22 cellular contexts compared by ENCODE assay signal in the genomic region with DNA sequence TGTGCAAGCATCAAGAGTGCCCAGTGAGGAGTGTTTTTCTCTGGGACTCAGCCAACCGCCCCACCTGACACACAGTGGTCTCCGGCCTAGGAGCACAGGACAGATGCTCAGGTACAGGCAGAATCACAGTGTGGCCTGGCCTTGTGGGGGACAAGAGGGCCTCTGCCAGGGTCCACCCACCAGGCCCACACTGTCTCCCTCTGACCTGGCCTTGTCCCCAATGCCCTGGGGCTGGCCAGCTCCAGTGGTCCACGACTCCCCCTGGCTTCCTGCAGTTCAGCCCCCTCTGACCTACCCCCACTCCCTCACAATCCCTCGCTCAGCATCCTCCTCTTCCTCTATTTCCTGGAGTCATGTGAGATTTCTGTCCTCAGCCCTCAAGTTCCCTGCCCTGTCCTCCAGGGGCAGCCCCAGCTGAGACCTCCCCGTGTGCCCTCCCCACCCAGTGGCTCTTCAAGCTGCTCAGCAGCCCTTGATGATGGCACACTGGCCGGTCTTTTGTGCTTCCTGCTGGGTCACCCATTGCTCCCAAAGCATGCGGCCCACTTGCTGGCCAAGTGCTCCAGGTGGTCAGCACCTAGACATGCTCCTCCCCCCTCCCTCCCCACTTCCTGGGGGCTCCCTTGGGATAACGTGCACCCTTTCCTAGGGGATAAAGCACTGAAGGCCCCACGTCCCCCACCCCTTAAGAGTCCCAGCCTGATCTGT. TPM values are rescaled to one million over a fixed set of nuclear protein-coding genes. Genes with fewer than 3 reads are reported as not detected.
DNase-seq lines count a peak whose midpoint lies in the region; ATAC-seq and TF ChIP-seq lines count a peak whose summit lies in the region.
"Had no signal": no experiment of that assay in that cellular context is flagged by ENCODE, and none has a peak within 500 bp of the region (broad histone marks: within the 10 kb centered on the region; RNA-seq: fewer than 3 reads in every experiment).

No MANE protein-coding gene starts in this region.

- H3K4me1 ChIP-seq in naive thymus-derived CD4-positive, alpha-beta T cell (ENCODE audit: control insufficient read depth in 2 of 2, insufficient read depth in 2 of 2, low read length in 2 of 2): no peaks in the 10 kb centered on the region
- no peaks in the 10 kb centered on the region for H3K4me1 ChIP-seq in H9 (ENCODE audit: insufficient read depth, low read length)
- H3K4me1 ChIP-seq: BLaER1 had no signal

- H3K18ac ChIP-seq in H9 (ENCODE audit: insufficient read length, low read depth, low read length): no peak overlapping the region

- H2BK20ac ChIP-seq in H9 (ENCODE audit: low read depth, low read length, poor library complexity, severe bottlenecking): no peak overlapping the region

- no peak overlapping the region for H2BK15ac ChIP-seq in H9 (ENCODE audit: low read depth, low read length)

- no peak overlapping the region for H3K9ac ChIP-seq in H9 (ENCODE audit: extremely low read depth, insufficient read length, low read length)
- H3K9ac ChIP-seq: BLaER1 had no signal

- CTCF ChIA-PET in naive thymus-derived CD4-positive, alpha-beta T cell (lab: Charles Lee): interaction anchor here (1.0 kb wide), 1 partner anchor 12 kb away, joined by 3 read pairs; a partner anchor contains a TSS

- no peak overlapping the region for H3K4me3 ChIP-seq in naive thymus-derived CD4-positive, alpha-beta T cell (ENCODE audit: low read length)
- H3K4me3 ChIP-seq: BLaER1, MG63 had no signal

- no peak overlapping the region for H3K27ac ChIP-seq in naive thymus-derived CD4-positive, alpha-beta T cell (ENCODE audit: low read depth, low read length)
- no peak overlapping the region for H3K27ac ChIP-seq in H9 (ENCODE audit: insufficient read length, low read depth, low read length)
- H3K27ac ChIP-seq: BLaER1 had no signal

- no peak overlapping the region for H2BK12ac ChIP-seq in H9 (ENCODE audit: insufficient read length, low read depth, low read length)

- H3K23me2 ChIP-seq in H9 (ENCODE audit: insufficient read length, low read depth, low read length, poor library complexity, severe bottlenecking): no peaks in the 10 kb centered on the region

- no peak overlapping the region for H3K4me3 Mint-ChIP-seq in stimulated activated naive CD8-positive, alpha-beta T cell treated with anti-CD3 and anti-CD28 coated beads, Interleukin-15, amount 100 ng/mL, for 72 hours
- no peak overlapping the region for H3K4me3 Mint-ChIP-seq in naive thymus-derived CD4-positive, alpha-beta T cell
- no peak overlapping the region for H3K4me3 Mint-ChIP-seq in stimulated activated naive B cell treated with anti-CD40 and anti-IgM and Interleukin-4, amounts not matched to agents 10 μg/mL and 1 μg/mL and 100 μg/mL, for 72 hours
- H3K4me3 Mint-ChIP-seq in activated T-helper 17 cell treated with anti-CD3 and anti-CD28 coated beads, Interleukin-2, amount 50 U/mL, for 72 hours: no peak overlapping the region
- H3K4me3 Mint-ChIP-seq in H9: no peak overlapping the region
- H3K4me3 Mint-ChIP-seq: CD4-positive, CD25-positive, alpha-beta regulatory T cell had no signal

- POLR2A ChIA-PET in naive thymus-derived CD4-positive, alpha-beta T cell (lab: Charles Lee): interaction anchor here (0.5 kb wide), 1 partner anchor 128 kb away, joined by 5 read pairs; no protein-coding TSS in a partner anchor

- no peak for TF ChIP-seq CTCF in H9 (conservative IDR thresholded peaks at IDR 0.05)

- H3K36me3 ChIP-seq in naive thymus-derived CD4-positive, alpha-beta T cell (ENCODE audit: control insufficient read depth in 2 of 3, insufficient read depth in 3 of 3, low read length in 3 of 3): peaks cover 0 to 65% (median 3%) of the 10 kb centered on the region in 3 experiments

- H4K8ac ChIP-seq in H9 (replicated peaks; ENCODE audit: insufficient read length, low read depth, low read length): no peak overlapping the region

- peaks cover 6% of the 10 kb centered on the region for H3K4me1 Mint-ChIP-seq in stimulated activated naive CD8-positive, alpha-beta T cell treated with anti-CD3 and anti-CD28 coated beads, Interleukin-15, amount 100 ng/mL, for 72 hours
- peaks cover 0 to 10% (median 3%) of the 10 kb centered on the region in 7 donors for H3K4me1 Mint-ChIP-seq in naive thymus-derived CD4-positive, alpha-beta T cell
- peaks cover 5 to 14% of the 10 kb centered on the region in 2 donors for H3K4me1 Mint-ChIP-seq in stimulated activated naive B cell treated with anti-CD40 and anti-IgM and Interleukin-4, amounts not matched to agents 10 μg/mL and 1 μg/mL and 100 μg/mL, for 72 hours
- H3K4me1 Mint-ChIP-seq in activated T-helper 17 cell treated with anti-CD3 and anti-CD28 coated beads, Interleukin-2, amount 50 U/mL, for 72 hours: peaks cover under 1% of the 10 kb centered on the region
- no peaks in the 10 kb centered on the region; a peak in 1 of 4 replicates for H3K4me1 Mint-ChIP-seq in H9
- H3K4me1 Mint-ChIP-seq: CD4-positive, CD25-positive, alpha-beta regulatory T cell had no signal

- no peak overlapping the region for H3T11ph ChIP-seq in H9 (ENCODE audit: low read length)

- no peak for DNase-seq in stimulated activated naive CD8-positive, alpha-beta T cell treated with anti-CD3 and anti-CD28 coated beads, Interleukin-15, amount 100 ng/mL, for 72 hours
- DNase-seq in stimulated activated naive CD8-positive, alpha-beta T cell treated with anti-CD3 and anti-CD28 coated beads, Interleukin-15, Interleukin-2, amounts not matched to agents 100 U/mL and 50 U/mL, for 24 hours: no peak
- no peak for DNase-seq in naive thymus-derived CD4-positive, alpha-beta T cell
- DNase-seq in stimulated activated naive B cell treated with anti-CD40 and anti-IgM and Interleukin-4, amounts not matched to agents 10 μg/mL and 1 μg/mL and 100 μg/mL, for 72 hours: no peak
- DNase-seq in H9: no peak
- DNase-seq: CD4-positive, CD25-positive, alpha-beta regulatory T cell; DMS153; DND-41; H7; KG1; MG63; NCI-H1105 treated with DMSO at 0.1 percent for 48 hours; NCI-H146; NCI-H1930; NCI-H446; NCI-H524 treated with DMSO at 0.1 percent for 48 hours; NCI-H774; PC-3; SHP77 treated with DMSO at 0.1 percent for 48 hours had no signal

- H3K14ac ChIP-seq in H9 (ENCODE audit: insufficient read depth, low read length): no peak overlapping the region

- no peaks in the 10 kb centered on the region for H3K79me2 ChIP-seq in H9 (ENCODE audit: insufficient read depth, low read length)

- H3K9me3 ChIP-seq in naive thymus-derived CD4-positive, alpha-beta T cell (ENCODE audit: control insufficient read depth in 2 of 3, low read length in 3 of 3): no peaks in the 10 kb centered on the region
- no peaks in the 10 kb centered on the region for H3K9me3 ChIP-seq in H9 (ENCODE audit: control insufficient read depth, low read depth, low read length)
- H3K9me3 ChIP-seq: BLaER1, MG63 had no signal

- H4K5ac ChIP-seq in H9 (ENCODE audit: insufficient read length, low read depth, low read length): no peak overlapping the region

- H3K27ac Mint-ChIP-seq in stimulated activated naive CD8-positive, alpha-beta T cell treated with anti-CD3 and anti-CD28 coated beads, Interleukin-15, amount 100 ng/mL, for 72 hours: peak overlapping the region; percentile 36 to 96
- H3K27ac Mint-ChIP-seq in naive thymus-derived CD4-positive, alpha-beta T cell: peak overlapping the region in 2 of 9 donors; percentile 11 to 53
- H3K27ac Mint-ChIP-seq in stimulated activated naive B cell treated with anti-CD40 and anti-IgM and Interleukin-4, amounts not matched to agents 10 μg/mL and 1 μg/mL and 100 μg/mL, for 72 hours: peak overlapping the region; percentile 59
- H3K27ac Mint-ChIP-seq in activated T-helper 17 cell treated with anti-CD3 and anti-CD28 coated beads, Interleukin-2, amount 50 U/mL, for 72 hours: no peak overlapping the region
- H3K27ac Mint-ChIP-seq in H9: no peak overlapping the region

- no peak for ATAC-seq in stimulated activated naive CD8-positive, alpha-beta T cell treated with anti-CD3 and anti-CD28 coated beads, Interleukin-15, amount 100 ng/mL, for 72 hours
- no peak for ATAC-seq in stimulated activated naive CD8-positive, alpha-beta T cell treated with anti-CD3 and anti-CD28 coated beads, Interleukin-15, Interleukin-2, amounts not matched to agents 100 U/mL and 50 U/mL, for 24 hours
- ATAC-seq in naive thymus-derived CD4-positive, alpha-beta T cell: peak; percentile 30
- ATAC-seq in stimulated activated naive B cell treated with anti-CD40 and anti-IgM and Interleukin-4, amounts not matched to agents 10 μg/mL and 1 μg/mL and 100 μg/mL, for 72 hours (replicated peaks): no peak
- no peak for ATAC-seq in activated T-helper 17 cell treated with anti-CD3 and anti-CD28 coated beads, Interleukin-2, amount 50 U/mL, for 72 hours (replicated peaks)
- ATAC-seq: PC-3 had no signal

- no peak overlapping the region for H2AK5ac ChIP-seq in H9 (ENCODE audit: insufficient read length, low read length)

- no peaks in the 10 kb centered on the region for H3K79me1 ChIP-seq in H9 (ENCODE audit: insufficient read depth, low read depth, low read length, poor library complexity, severe bottlenecking)

- H4K20me1 ChIP-seq in H9 (ENCODE audit: control insufficient read depth, insufficient read depth, insufficient read length): no peaks in the 10 kb centered on the region

- no peak overlapping the region for H2BK5ac ChIP-seq in H9 (ENCODE audit: insufficient read length, low read length)

- no CpG with 5 or more reads among the region's 9 CpGs for WGBS in H9 (ENCODE audit: extremely low coverage, insufficient read length, low lambda C conversion rate)

- H3K27me3 Mint-ChIP-seq in stimulated activated naive CD8-positive, alpha-beta T cell treated with anti-CD3 and anti-CD28 coated beads, Interleukin-15, amount 100 ng/mL, for 72 hours: no peaks in the 10 kb centered on the region
- no peaks in the 10 kb centered on the region for H3K27me3 Mint-ChIP-seq in naive thymus-derived CD4-positive, alpha-beta T cell
- no peaks in the 10 kb centered on the region for H3K27me3 Mint-ChIP-seq in stimulated activated naive B cell treated with anti-CD40 and anti-IgM and Interleukin-4, amounts not matched to agents 10 μg/mL and 1 μg/mL and 100 μg/mL, for 72 hours
- no peaks in the 10 kb centered on the region for H3K27me3 Mint-ChIP-seq in activated T-helper 17 cell treated with anti-CD3 and anti-CD28 coated beads, Interleukin-2, amount 50 U/mL, for 72 hours
- H3K27me3 Mint-ChIP-seq in H9 (ENCODE audit: low read depth): no peaks in the 10 kb centered on the region; the same call in 1 of the 2 replicates
- H3K27me3 Mint-ChIP-seq: CD4-positive, CD25-positive, alpha-beta regulatory T cell had no signal

- no peak overlapping the region for H2AFZ ChIP-seq in H9 (ENCODE audit: low read length)

- H3K9me3 Mint-ChIP-seq in stimulated activated naive CD8-positive, alpha-beta T cell treated with anti-CD3 and anti-CD28 coated beads, Interleukin-15, amount 100 ng/mL, for 72 hours: no peaks in the 10 kb centered on the region
- no peaks in the 10 kb centered on the region for H3K9me3 Mint-ChIP-seq in naive thymus-derived CD4-positive, alpha-beta T cell
- H3K9me3 Mint-ChIP-seq in stimulated activated naive B cell treated with anti-CD40 and anti-IgM and Interleukin-4, amounts not matched to agents 10 μg/mL and 1 μg/mL and 100 μg/mL, for 72 hours: no peaks in the 10 kb centered on the region
- H3K9me3 Mint-ChIP-seq in activated T-helper 17 cell treated with anti-CD3 and anti-CD28 coated beads, Interleukin-2, amount 50 U/mL, for 72 hours: no peaks in the 10 kb centered on the region
- H3K9me3 Mint-ChIP-seq in H9: no peaks in the 10 kb centered on the region
- H3K9me3 Mint-ChIP-seq: CD4-positive, CD25-positive, alpha-beta regulatory T cell had no signal

- H3K4ac ChIP-seq in H9 (ENCODE audit: low read depth, low read length): no peak overlapping the region

- H3K4me2 ChIP-seq in H9 (ENCODE audit: insufficient read depth, insufficient read length, low read length): no peak overlapping the region
- H3K4me2 ChIP-seq: BLaER1 had no signal

- peaks cover 0 to 32% (median 12%) of the 10 kb centered on the region in 5 donors for H3K36me3 Mint-ChIP-seq in naive thymus-derived CD4-positive, alpha-beta T cell
- H3K36me3 Mint-ChIP-seq in stimulated activated naive B cell treated with anti-CD40 and anti-IgM and Interleukin-4, amounts not matched to agents 10 μg/mL and 1 μg/mL and 100 μg/mL, for 72 hours: peaks cover 37 to 51% of the 10 kb centered on the region in 2 donors
- H3K36me3 Mint-ChIP-seq in activated T-helper 17 cell treated with anti-CD3 and anti-CD28 coated beads, Interleukin-2, amount 50 U/mL, for 72 hours (ENCODE audit: low read depth): peaks cover 33% of the 10 kb centered on the region
- peaks cover 17 to 58% (median 39%) of the 10 kb centered on the region in 3 experiments for H3K36me3 Mint-ChIP-seq in H9 (ENCODE audit: insufficient read depth in 1 of 3, low read depth in 3 of 3)

- H3K23ac ChIP-seq in H9 (ENCODE audit: insufficient read length, low read depth, low read length): no peak overlapping the region

- intact Hi-C loops in naive thymus-derived CD4-positive, alpha-beta T cell (cut with micrococcal nuclease): no loop called here

- no peak overlapping the region for H2BK120ac ChIP-seq in H9 (ENCODE audit: low read depth, low read length, poor library complexity, severe bottlenecking)

- H3K27me3 ChIP-seq in naive thymus-derived CD4-positive, alpha-beta T cell (ENCODE audit: control insufficient read depth in 2 of 2, insufficient read depth in 2 of 2, low read length in 2 of 2): no peaks in the 10 kb centered on the region
- H3K27me3 ChIP-seq in H9 (ENCODE audit: insufficient read depth, low read length): no peaks in the 10 kb centered on the region
- H3K27me3 ChIP-seq: BLaER1, MG63 had no signal

- H4K91ac ChIP-seq in H9 (ENCODE audit: insufficient read length, low read depth, low read length): no peak overlapping the region

- no peak overlapping the region for H3K56ac ChIP-seq in H9 (ENCODE audit: insufficient read length, low read depth, low read length)

RNA-seq across cellular contexts. Expression of a gene that starts 1.7 kb away (rescaled TPM):
- under 1 TPM in 1 of 5 experiments, not detected in 4; 0.42 TPM for total RNA-seq in naive thymus-derived CD4-positive, alpha-beta T cell
- polyA plus RNA-seq in naive thymus-derived CD4-positive, alpha-beta T cell: not detected
- total RNA-seq in activated T-helper 17 cell treated with anti-CD3 and anti-CD28 coated beads, Interleukin-2, amount 50 U/mL, for 72 hours: not detected
- not detected in 2 replicates for total RNA-seq in H9 (2021)
- total RNA-seq: A172; CD4-positive, CD25-positive, alpha-beta regulatory T cell; H7; PC-3 had no signal
- polyA plus RNA-seq: CD4-positive, CD25-positive, alpha-beta regulatory T cell had no signal

RNA-seq across cellular contexts. Expression of a gene that starts 10.6 kb away (rescaled TPM):
- total RNA-seq in naive thymus-derived CD4-positive, alpha-beta T cell: 10 to 100 TPM; 38.8 to 79.1 (median 50.4) TPM
- 10 to 100 TPM; 46.2 to 81.9 TPM for polyA plus RNA-seq in naive thymus-derived CD4-positive, alpha-beta T cell
- total RNA-seq in activated T-helper 17 cell treated with anti-CD3 and anti-CD28 coated beads, Interleukin-2, amount 50 U/mL, for 72 hours: 10 to 100 TPM; 22.6 to 27.3 TPM
- total RNA-seq in H9 (2021): 47.2 and 50.7 TPM in 2 replicates

RNA-seq across cellular contexts. Expression of a gene that starts 11.6 kb away (rescaled TPM):
- 10 to 100 TPM; 18.3 to 51.6 (median 20.6) TPM for total RNA-seq in naive thymus-derived CD4-positive, alpha-beta T cell
- 10 to 100 TPM in 1 of 2 donors, 1 to 10 TPM in 1; 8.4 to 13.9 TPM for polyA plus RNA-seq in naive thymus-derived CD4-positive, alpha-beta T cell
- 10 to 100 TPM; 13.8 to 20.8 TPM for total RNA-seq in activated T-helper 17 cell treated with anti-CD3 and anti-CD28 coated beads, Interleukin-2, amount 50 U/mL, for 72 hours
- 18.7 and 19.4 TPM in 2 replicates for total RNA-seq in H9 (2021)

RNA-seq across cellular contexts. Expression of a gene that starts 17.2 kb away (rescaled TPM):
- not detected for total RNA-seq in naive thymus-derived CD4-positive, alpha-beta T cell
- not detected for polyA plus RNA-seq in naive thymus-derived CD4-positive, alpha-beta T cell
- not detected for total RNA-seq in activated T-helper 17 cell treated with anti-CD3 and anti-CD28 coated beads, Interleukin-2, amount 50 U/mL, for 72 hours
- total RNA-seq in H9 (2021): 0.22 TPM in 2 replicates
- total RNA-seq: A172; CD4-positive, CD25-positive, alpha-beta regulatory T cell; H7; PC-3 had no signal
- polyA plus RNA-seq: CD4-positive, CD25-positive, alpha-beta regulatory T cell had no signal

RNA-seq across cellular contexts. Expression of a gene that starts 45.7 kb away (rescaled TPM):
- total RNA-seq in naive thymus-derived CD4-positive, alpha-beta T cell: 10 to 100 TPM; 19.3 to 34.0 (median 30.7) TPM
- 10 to 100 TPM; 39.4 to 66.5 TPM for polyA plus RNA-seq in naive thymus-derived CD4-positive, alpha-beta T cell
- 10 to 100 TPM; 33.4 to 47.9 TPM for total RNA-seq in activated T-helper 17 cell treated with anti-CD3 and anti-CD28 coated beads, Interleukin-2, amount 50 U/mL, for 72 hours
- 151 and 156 TPM in 2 replicates for total RNA-seq in H9 (2021)

Comparison
In these comparisons a context has a peak if more than half of its experiments do, and no peak if none do; other contexts are left out.
1. H3K27ac Mint-ChIP-seq: peak in stimulated activated naive CD8-positive, alpha-beta T cell treated with anti-CD3 and anti-CD28 coated beads, Interleukin-15, amount 100 ng/mL, for 72 hours (2 of 2) and stimulated activated naive B cell treated with anti-CD40 and anti-IgM and Interleukin-4, amounts not matched to agents 10 μg/mL and 1 μg/mL and 100 μg/mL, for 72 hours (single experiment); none in activated T-helper 17 cell treated with anti-CD3 and anti-CD28 coated beads, Interleukin-2, amount 50 U/mL, for 72 hours (single experiment) and H9 (0 of 3).